In genomic region chr10:17648243-17648750, GRCh38 we compare ENCODE assay signal across 8 cellular contexts. TPM values are rescaled to one million over a fixed set of nuclear protein-coding genes. Genes with fewer than 3 reads are reported as not detected.
DNase-seq lines count a peak whose midpoint lies in the region; ATAC-seq, FAIRE-seq and TF ChIP-seq lines count a peak whose summit lies in the region.
"Not testable (repeated sequence)": the region's sequence is repeated elsewhere in the genome, so short reads cannot be mapped to it uniquely, and the experiment has no call there.

No MANE protein-coding gene starts in this region.

- not testable (repeated sequence) for TF ChIP-seq CTCF in MCF 10A (IDR thresholded peaks at IDR 0.05; ENCODE audit: unreplicated experiment)

- POLR2A ChIA-PET in activated CD4-positive, alpha-beta memory T cell treated with anti-CD3 and anti-CD28 coated beads, Interleukin-2, amount 10 ng/mL, durations not matched to agents 7 days and 5 days (lab: Charles Lee), result interaction anchor here (0.6 to 6.8 kb wide), 11 partner anchors 8 to 831 kb away, joined by 3 to 237 read pairs (median 4); partner anchors contain the start of genes HACD1 and RSU1
- POLR2A ChIA-PET in MCF 10A (lab: Yijun Ruan, JAX), result interaction anchor here (1.0 to 6.3 kb wide), 7 partner anchors 9 to 511 kb away, joined by 3 to 151 read pairs (median 3); no protein-coding TSS in a partner anchor

- not testable (repeated sequence) for TF ChIP-seq POLR2A in H54 (IDR thresholded peaks at IDR 0.05; ENCODE audit: low read depth, low read length)

- not testable (repeated sequence) for H3K9me3 ChIP-seq in T-helper 17 cell (ENCODE audit: control insufficient read depth, low read length, poor library complexity, severe bottlenecking)

- not testable (repeated sequence) for BruUV-seq in MCF 10A (replicated peaks; lab: Mats Ljungman, UMichigan)

- DNase-seq in H54 (ENCODE audit: insufficient read length, low spot score); MCF 10A (ENCODE audit: unreplicated experiment): not testable (repeated sequence)
- peak; percentile 16 to 52 (median 22) for DNase-seq in T-helper 17 cell
- peak; percentile 80 for DNase-seq in activated CD4-positive, alpha-beta memory T cell treated with anti-CD3 and anti-CD28 coated beads, Interleukin-2, amount 10 ng/mL, durations not matched to agents 7 days and 5 days
- peak; percentile 13 for DNase-seq in activated T-helper 1 cell treated with Interleukin-2 at 50 U/mL for 16 hours (ENCODE audit: low read depth)
- DNase-seq in naive B cell, result peak; percentile 27
- peak; percentile 28 for DNase-seq in stimulated activated CD4-positive, alpha-beta T cell treated with anti-CD3 and anti-CD28 coated beads, Interleukin-4, amount 100 ng/mL, for 24 hours
- peak; percentile 16 for DNase-seq in stimulated activated naive CD4-positive, alpha-beta T cell treated with Interleukin-2 at 50 U/mL for 16 hours (lab: John Stamatoyannopoulos, UW)

- peak; percentile 18 for ATAC-seq in T-helper 17 cell
- ATAC-seq in naive B cell (ENCODE audit: low read depth in 2 of 2), result not testable (repeated sequence)

- H3K4me3 Mint-ChIP-seq in T-helper 17 cell (peak overlapping the region; percentile 71), naive B cell (peak overlapping the region in 2 of 8 donors; percentile 30 to 83)
- H3K4me3 Mint-ChIP-seq in activated CD4-positive, alpha-beta memory T cell treated with anti-CD3 and anti-CD28 coated beads, Interleukin-2, amount 10 ng/mL, durations not matched to agents 7 days and 5 days, result peak overlapping the region; percentile 67
- H3K4me3 Mint-ChIP-seq in MCF 10A (ENCODE audit: unreplicated experiment), result not testable (repeated sequence)

- H3K27ac Mint-ChIP-seq in T-helper 17 cell, result peak overlapping the region; percentile 90
- H3K27ac Mint-ChIP-seq in activated CD4-positive, alpha-beta memory T cell treated with anti-CD3 and anti-CD28 coated beads, Interleukin-2, amount 10 ng/mL, durations not matched to agents 7 days and 5 days, result peak overlapping the region; percentile 93
- H3K27ac Mint-ChIP-seq in MCF 10A (ENCODE audit: low read depth, unreplicated experiment), result peak overlapping the region; percentile 35
- H3K27ac Mint-ChIP-seq in naive B cell, result peak overlapping the region in 3 of 6 donors; percentile 18 to 74 (median 51)

- CTCF ChIA-PET in activated CD4-positive, alpha-beta memory T cell treated with anti-CD3 and anti-CD28 coated beads, Interleukin-2, amount 10 ng/mL, durations not matched to agents 7 days and 5 days (lab: Charles Lee), result interaction anchor here (1.2 to 1.8 kb wide), 2 partner anchors 14 to 42 kb away, joined by 3 to 8 read pairs; no protein-coding TSS in a partner anchor
- CTCF ChIA-PET in MCF 10A (lab: Yijun Ruan, JAX), result interaction anchor here (0.6 to 1.4 kb wide), 2 partner anchors 32 to 89 kb away, joined by 3 to 5 read pairs; no protein-coding TSS in a partner anchor

- peak; percentile 53 for FAIRE-seq in H54 (lab: Jason Lieb, UNC)

- intact Hi-C loops in MCF 10A (cut with micrococcal nuclease), result not testable (repeated sequence)

- H3K9me3 Mint-ChIP-seq in activated CD4-positive, alpha-beta memory T cell treated with anti-CD3 and anti-CD28 coated beads, Interleukin-2, amount 10 ng/mL, durations not matched to agents 7 days and 5 days, result peaks cover 13% of the 10 kb centered on the region
- H3K9me3 Mint-ChIP-seq in MCF 10A (ENCODE audit: unreplicated experiment); naive B cell: not testable (repeated sequence)

- H3K27me3 Mint-ChIP-seq in T-helper 17 cell; activated CD4-positive, alpha-beta memory T cell treated with anti-CD3 and anti-CD28 coated beads, Interleukin-2, amount 10 ng/mL, durations not matched to agents 7 days and 5 days; MCF 10A (ENCODE audit: insufficient read depth, unreplicated experiment); naive B cell: not testable (repeated sequence)

- H3K4me1 Mint-ChIP-seq in T-helper 17 cell (peaks cover 50% of the 10 kb centered on the region), MCF 10A (ENCODE audit: insufficient read depth, unreplicated experiment) (peaks cover 22% of the 10 kb centered on the region), naive B cell (peaks cover 52 to 57% (median 54%) of the 10 kb centered on the region in 3 donors)
- peaks cover 74% of the 10 kb centered on the region for H3K4me1 Mint-ChIP-seq in activated CD4-positive, alpha-beta memory T cell treated with anti-CD3 and anti-CD28 coated beads, Interleukin-2, amount 10 ng/mL, durations not matched to agents 7 days and 5 days

- H3K36me3 Mint-ChIP-seq in T-helper 17 cell (ENCODE audit: low read depth), result not testable (repeated sequence)
- H3K36me3 Mint-ChIP-seq in activated CD4-positive, alpha-beta memory T cell treated with anti-CD3 and anti-CD28 coated beads, Interleukin-2, amount 10 ng/mL, durations not matched to agents 7 days and 5 days (ENCODE audit: low read depth), result peaks cover 80% of the 10 kb centered on the region
- H3K36me3 Mint-ChIP-seq in MCF 10A (ENCODE audit: insufficient read depth, unreplicated experiment) (peaks cover 19% of the 10 kb centered on the region), naive B cell (peaks cover 0 to 24% of the 10 kb centered on the region in 2 donors)

RNA-seq across cellular contexts. Expression of gene STAM, which starts 4.3 kb away (rescaled TPM):
- total RNA-seq in T-helper 17 cell, result 10 to 100 TPM; 55.9 to 65.8 TPM
- 10 to 100 TPM; 39.8 to 39.9 TPM for total RNA-seq in activated CD4-positive, alpha-beta memory T cell treated with anti-CD3 and anti-CD28 coated beads, Interleukin-2, amount 10 ng/mL, durations not matched to agents 7 days and 5 days
- 35.4 and 55.5 TPM in 2 replicates for total RNA-seq in MCF 10A (2022)
- polyA plus RNA-seq in naive B cell (ENCODE audit: low read depth in 6 of 6), result 10 to 100 TPM in 1 of 6 donors, 1 to 10 TPM in 5; 4.4 to 12.5 (median 7.9) TPM

RNA-seq across cellular contexts. Expression of gene HACD1, which starts 31.1 kb away (rescaled TPM):
- 1 to 10 TPM in 1 of 2 donors, under 1 TPM in 1; 0.44 to 3.7 TPM for total RNA-seq in T-helper 17 cell
- total RNA-seq in activated CD4-positive, alpha-beta memory T cell treated with anti-CD3 and anti-CD28 coated beads, Interleukin-2, amount 10 ng/mL, durations not matched to agents 7 days and 5 days, result 1 to 10 TPM; 3.7 to 4.6 TPM
- total RNA-seq in MCF 10A (2022), result 29.6 and 34.2 TPM in 2 replicates
- under 1 TPM in 2 of 6 donors, not detected in 4; 0.43 to 0.44 TPM for polyA plus RNA-seq in naive B cell (ENCODE audit: low read depth in 6 of 6)
